Comparison of ENCODE assay signal across 1 cellular context in the genomic region with DNA sequence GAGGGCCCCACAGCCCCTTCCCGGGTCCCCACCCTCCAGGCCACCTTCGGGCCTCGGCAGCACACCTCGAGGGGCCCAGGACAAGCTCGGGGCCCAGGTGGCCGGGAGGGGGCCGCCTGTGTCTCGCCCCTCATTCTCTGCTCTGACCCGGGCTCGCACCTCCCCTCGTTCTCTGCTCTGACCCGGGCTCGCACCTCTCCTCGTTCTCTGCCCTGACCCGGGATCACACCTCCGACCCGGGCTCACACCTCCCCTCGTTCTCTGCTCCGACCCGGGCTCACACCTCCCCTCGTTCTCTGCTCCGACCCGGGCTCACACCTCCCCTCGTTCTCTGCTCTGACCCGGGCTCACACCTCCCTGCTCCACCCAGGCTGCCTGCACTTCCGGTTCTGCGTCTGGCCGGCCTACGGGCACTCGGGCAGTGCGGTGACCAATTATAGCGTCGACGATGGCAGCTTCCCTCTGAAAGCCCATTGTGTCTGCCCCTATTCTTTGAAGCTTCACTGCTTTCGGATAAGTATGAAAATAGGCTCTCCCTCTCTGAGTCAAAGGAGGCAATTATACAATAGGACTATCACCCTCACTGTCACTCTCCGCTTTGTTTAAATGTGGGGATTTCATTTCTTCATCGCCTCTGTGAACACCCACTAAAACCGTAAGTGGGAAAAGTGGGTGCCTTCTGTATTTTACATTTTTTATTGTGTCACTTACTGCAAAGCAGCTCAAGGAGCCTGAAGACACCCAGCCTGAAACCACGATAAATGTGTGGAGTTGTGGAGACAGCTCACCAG.
TF ChIP-seq lines count a peak whose summit lies in the region.

No MANE protein-coding gene starts in this region.

TF ChIP-seq in H1, 55 proteins besides CTCF, POLR2A, EP300 and RAD21:
- TF ChIP-seq, protein P1, sequence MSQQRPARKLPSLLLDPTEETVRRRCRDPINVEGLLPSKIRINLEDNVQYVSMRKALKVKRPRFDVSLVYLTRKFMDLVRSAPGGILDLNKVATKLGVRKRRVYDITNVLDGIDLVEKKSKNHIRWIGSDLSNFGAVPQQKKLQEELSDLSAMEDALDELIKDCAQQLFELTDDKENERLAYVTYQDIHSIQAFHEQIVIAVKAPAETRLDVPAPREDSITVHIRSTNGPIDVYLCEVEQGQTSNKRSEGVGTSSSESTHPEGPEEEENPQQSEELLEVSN (IDR thresholded peaks at IDR 0.05), result peak; percentile 60; the same call in 1 of the 2 replicates
- TF ChIP-seq SAP30 (IDR thresholded peaks at IDR 0.05; ENCODE audit: insufficient read depth, insufficient replicate concordance, low read length) (no peak), MAFK (IDR thresholded peaks at IDR 0.05; ENCODE audit: low read depth, low read length) (no peak)
- TF ChIP-seq, protein P2, sequence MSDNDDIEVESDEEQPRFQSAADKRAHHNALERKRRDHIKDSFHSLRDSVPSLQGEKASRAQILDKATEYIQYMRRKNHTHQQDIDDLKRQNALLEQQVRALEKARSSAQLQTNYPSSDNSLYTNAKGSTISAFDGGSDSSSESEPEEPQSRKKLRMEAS (IDR thresholded peaks at IDR 0.05), result 0 out of 2 replicates have a peak, but pooled peaks have one; percentile 28
TF ChIP-seq in H1: peak in this region for 2.
